27 cellular contexts compared by ENCODE assay signal in the genomic region with DNA sequence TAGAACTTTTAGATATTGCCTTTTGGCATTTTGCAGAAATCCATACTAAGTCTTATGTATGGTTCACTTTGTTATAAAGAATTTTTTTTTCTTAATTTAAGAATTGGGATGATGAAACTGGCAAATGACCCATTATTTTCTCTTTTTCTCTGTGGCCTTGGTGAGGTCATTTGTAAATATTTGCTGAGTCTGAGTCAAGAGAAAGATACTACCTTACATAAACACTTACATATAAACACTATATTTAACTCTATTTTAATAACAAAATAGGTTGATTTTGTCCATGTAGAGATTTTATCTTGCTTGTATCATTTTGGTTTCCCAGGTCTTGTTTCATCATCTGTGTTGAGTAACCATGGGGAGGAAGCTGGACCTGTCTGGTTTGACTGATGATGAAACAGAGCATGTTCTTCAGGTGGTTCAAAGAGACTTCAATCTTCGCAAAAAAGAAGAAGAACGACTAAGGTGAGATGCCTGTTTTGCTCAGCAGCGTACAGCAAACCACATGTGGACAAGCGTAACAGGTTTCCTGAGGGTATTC.
"Had no signal": no experiment of that assay in that cellular context is flagged by ENCODE, and none has a peak within 500 bp of the region (broad histone marks: within the 10 kb centered on the region; RNA-seq: fewer than 3 reads in every experiment).

No MANE protein-coding gene starts in this region.

- H3K27me3 ChIP-seq: adrenal gland, ascending aorta, esophagus squamous epithelium, vagina had no signal

- H3K79me2 ChIP-seq: parathyroid adenoma had no signal

- H3K9me3 ChIP-seq: adrenal gland, ascending aorta, esophagus squamous epithelium, left ventricle myocardium inferior, psoas muscle, vagina had no signal

- H3K27ac ChIP-seq: adrenal gland, ascending aorta, epithelial cell of prostate, esophagus squamous epithelium, left ventricle myocardium inferior, parathyroid adenoma, psoas muscle, vagina had no signal

- H3K4me2 ChIP-seq: smooth muscle cell had no signal

- H3K4me1 ChIP-seq: adrenal gland, ascending aorta, esophagus squamous epithelium, left ventricle myocardium inferior, parathyroid adenoma, psoas muscle, vagina had no signal

- H3K9me3 Mint-ChIP-seq: activated T-cell treated with anti-CD3 and anti-CD28 coated beads, Interleukin-2, amount 50 U/mL, for 72 hours; central memory CD8-positive, alpha-beta T cell; dendritic cell treated with granulocyte-macrophage colony-stimulating factor and Interleukin-4, amounts not matched to agents 40 ng/mL and 50 ng/mL, for 4 days; stimulated activated memory B cell treated with anti-CD40 and anti-IgM and Interleukin-4, amounts not matched to agents 10 μg/mL and 1 μg/mL and 100 μg/mL, for 72 hours; stimulated activated naive CD8-positive, alpha-beta T cell treated with anti-CD3 and anti-CD28 coated beads, Interleukin-15, amount 100 ng/mL, for 72 hours; type B pancreatic cell had no signal

- DNase-seq: activated CD4-positive, alpha-beta T cell treated with anti-CD3 and anti-CD28 coated beads for 4 hours; activated CD4-positive, alpha-beta T cell treated with anti-CD3 and anti-CD28 coated beads, Interleukin-2, amount 50 U/mL, for 4 hours; activated naive CD4-positive, alpha-beta T cell; activated T-cell treated with anti-CD3 and anti-CD28 coated beads for 4 hours; activated T-cell treated with anti-CD3 and anti-CD28 coated beads, Interleukin-2, amount 50 U/mL, for 72 hours; adrenal gland; esophagus squamous epithelium; foreskin melanocyte; left ventricle myocardium inferior; midbrain; naive thymus-derived CD4-positive, alpha-beta T cell; psoas muscle; stimulated activated CD4-positive, alpha-beta T cell treated with anti-CD3 and anti-CD28 coated beads, Interleukin-1b, Interleukin-23, amount 100 ng/mL, for 48 hours; stimulated activated CD4-positive, alpha-beta T cell treated with anti-CD3 and anti-CD28 coated beads, Interleukin-4, amount 100 ng/mL, for 4 hours; stimulated activated CD8-positive, alpha-beta memory T cell treated with anti-CD3 and anti-CD28 coated beads, Interleukin-4, amount 100 ng/mL, for 48 hours; stimulated activated naive CD8-positive, alpha-beta T cell treated with anti-CD3 and anti-CD28 coated beads, Interleukin-15, amount 100 ng/mL, for 72 hours; substantia nigra had no signal

- H3K36me3 Mint-ChIP-seq: activated naive CD8-positive, alpha-beta T cell; naive thymus-derived CD4-positive, alpha-beta T cell; stimulated activated memory B cell treated with anti-CD40 and anti-IgM and Interleukin-4, amounts not matched to agents 10 μg/mL and 1 μg/mL and 100 μg/mL, for 72 hours; type B pancreatic cell had no signal

- H3K27me3 Mint-ChIP-seq: central memory CD8-positive, alpha-beta T cell; dendritic cell treated with granulocyte-macrophage colony-stimulating factor and Interleukin-4, amounts not matched to agents 40 ng/mL and 50 ng/mL, for 4 days; stimulated activated memory B cell treated with anti-CD40 and anti-IgM and Interleukin-4, amounts not matched to agents 10 μg/mL and 1 μg/mL and 100 μg/mL, for 72 hours; stimulated activated naive CD8-positive, alpha-beta T cell treated with anti-CD3 and anti-CD28 coated beads, Interleukin-15, amount 100 ng/mL, for 72 hours; type B pancreatic cell had no signal

- H3K36me3 ChIP-seq: adrenal gland, ascending aorta, esophagus squamous epithelium, left ventricle myocardium inferior, vagina had no signal

- ATAC-seq: activated T-cell treated with anti-CD3 and anti-CD28 coated beads, Interleukin-2, amount 50 U/mL, for 72 hours; naive thymus-derived CD4-positive, alpha-beta T cell; psoas muscle; stimulated activated memory B cell treated with anti-CD40 and anti-IgM and Interleukin-4, amounts not matched to agents 10 μg/mL and 1 μg/mL and 100 μg/mL, for 72 hours; stimulated activated naive CD8-positive, alpha-beta T cell treated with anti-CD3 and anti-CD28 coated beads, Interleukin-15, amount 100 ng/mL, for 72 hours had no signal

- H3K9ac ChIP-seq: parathyroid adenoma had no signal

- H3K4me3 Mint-ChIP-seq: activated naive CD8-positive, alpha-beta T cell; activated T-cell treated with anti-CD3 and anti-CD28 coated beads, Interleukin-2, amount 50 U/mL, for 72 hours; central memory CD8-positive, alpha-beta T cell; dendritic cell treated with granulocyte-macrophage colony-stimulating factor and Interleukin-4, amounts not matched to agents 40 ng/mL and 50 ng/mL, for 4 days; naive thymus-derived CD4-positive, alpha-beta T cell; stimulated activated memory B cell treated with anti-CD40 and anti-IgM and Interleukin-4, amounts not matched to agents 10 μg/mL and 1 μg/mL and 100 μg/mL, for 72 hours; stimulated activated naive CD8-positive, alpha-beta T cell treated with anti-CD3 and anti-CD28 coated beads, Interleukin-15, amount 100 ng/mL, for 72 hours; type B pancreatic cell had no signal

- H3K4me1 Mint-ChIP-seq: central memory CD8-positive, alpha-beta T cell; naive thymus-derived CD4-positive, alpha-beta T cell; stimulated activated memory B cell treated with anti-CD40 and anti-IgM and Interleukin-4, amounts not matched to agents 10 μg/mL and 1 μg/mL and 100 μg/mL, for 72 hours; stimulated activated naive CD8-positive, alpha-beta T cell treated with anti-CD3 and anti-CD28 coated beads, Interleukin-15, amount 100 ng/mL, for 72 hours had no signal

- H3K27ac Mint-ChIP-seq: activated naive CD8-positive, alpha-beta T cell; activated T-cell treated with anti-CD3 and anti-CD28 coated beads, Interleukin-2, amount 50 U/mL, for 72 hours; dendritic cell treated with granulocyte-macrophage colony-stimulating factor and Interleukin-4, amounts not matched to agents 40 ng/mL and 50 ng/mL, for 4 days; naive thymus-derived CD4-positive, alpha-beta T cell; stimulated activated memory B cell treated with anti-CD40 and anti-IgM and Interleukin-4, amounts not matched to agents 10 μg/mL and 1 μg/mL and 100 μg/mL, for 72 hours; stimulated activated naive CD8-positive, alpha-beta T cell treated with anti-CD3 and anti-CD28 coated beads, Interleukin-15, amount 100 ng/mL, for 72 hours; type B pancreatic cell had no signal

- H3K4me3 ChIP-seq: adrenal gland, ascending aorta, esophagus squamous epithelium, left ventricle myocardium inferior, psoas muscle, smooth muscle cell, vagina had no signal
